Comparison of ENCODE assay signal across 1 cellular context in the genomic region with DNA sequence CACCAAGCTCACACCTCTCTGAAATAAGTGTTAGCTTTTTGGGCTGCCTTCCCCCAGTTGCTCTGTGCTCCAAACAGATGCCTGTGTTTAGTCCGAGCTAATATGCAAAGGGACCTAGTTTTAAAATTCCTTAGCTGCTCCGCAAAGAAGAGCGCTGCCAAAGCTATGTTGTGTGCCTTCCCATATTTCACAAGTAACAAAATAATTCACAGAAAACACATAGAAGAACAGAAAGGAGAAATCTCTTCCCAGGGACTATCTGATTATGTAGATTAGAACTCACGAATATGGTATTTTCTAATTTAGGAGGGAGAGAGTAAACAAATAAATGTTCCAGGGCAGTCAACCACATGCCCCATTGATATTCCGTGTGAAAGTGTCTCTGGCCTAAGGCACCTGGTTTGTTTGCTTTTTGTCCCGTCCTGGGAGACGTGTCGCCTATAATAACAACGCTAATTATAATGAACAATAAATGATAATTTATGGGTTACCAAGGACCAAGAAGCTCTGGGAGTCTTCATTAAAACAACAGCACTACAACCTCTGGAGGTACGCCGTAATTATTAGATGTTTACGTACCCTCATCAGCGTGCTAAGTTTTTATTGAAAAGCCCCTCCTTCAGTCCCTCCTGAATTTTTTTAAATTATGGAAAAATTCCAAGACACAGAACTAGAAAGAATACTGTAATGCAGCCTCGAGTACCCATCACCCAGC.
TF ChIP-seq lines count a peak whose summit lies in the region.

No MANE protein-coding gene starts in this region.

TF ChIP-seq in HepG2, 621 proteins besides CTCF, POLR2A, EP300 and RAD21 (continued from another document):
- no peak for TF ChIP-seq ZBTB44 (CRISPR knock-in tag; IDR thresholded peaks at IDR 0.05)
- TF ChIP-seq, protein P1, sequence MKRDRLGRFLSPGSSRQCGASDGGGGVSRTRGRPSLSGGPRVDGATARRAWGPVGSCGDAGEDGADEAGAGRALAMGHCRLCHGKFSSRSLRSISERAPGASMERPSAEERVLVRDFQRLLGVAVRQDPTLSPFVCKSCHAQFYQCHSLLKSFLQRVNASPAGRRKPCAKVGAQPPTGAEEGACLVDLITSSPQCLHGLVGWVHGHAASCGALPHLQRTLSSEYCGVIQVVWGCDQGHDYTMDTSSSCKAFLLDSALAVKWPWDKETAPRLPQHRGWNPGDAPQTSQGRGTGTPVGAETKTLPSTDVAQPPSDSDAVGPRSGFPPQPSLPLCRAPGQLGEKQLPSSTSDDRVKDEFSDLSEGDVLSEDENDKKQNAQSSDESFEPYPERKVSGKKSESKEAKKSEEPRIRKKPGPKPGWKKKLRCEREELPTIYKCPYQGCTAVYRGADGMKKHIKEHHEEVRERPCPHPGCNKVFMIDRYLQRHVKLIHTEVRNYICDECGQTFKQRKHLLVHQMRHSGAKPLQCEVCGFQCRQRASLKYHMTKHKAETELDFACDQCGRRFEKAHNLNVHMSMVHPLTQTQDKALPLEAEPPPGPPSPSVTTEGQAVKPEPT (CRISPR knock-in tag; IDR thresholded peaks at IDR 0.05; ENCODE audit: low read depth), result no peak
- no peak for TF ChIP-seq SPEN (CRISPR knock-in tag; IDR thresholded peaks at IDR 0.05; ENCODE audit: low read depth)
- TF ChIP-seq HHEX (CRISPR knock-in tag; IDR thresholded peaks at IDR 0.05), result no peak
- no peak for TF ChIP-seq DPF2 (CRISPR knock-in tag; IDR thresholded peaks at IDR 0.05; ENCODE audit: borderline replicate concordance, low read depth)
- no peak for TF ChIP-seq SIX1 (CRISPR knock-in tag; IDR thresholded peaks at IDR 0.05; ENCODE audit: borderline replicate concordance)
- no peak for TF ChIP-seq ZNF101 (CRISPR knock-in tag; IDR thresholded peaks at IDR 0.05; ENCODE audit: borderline replicate concordance, low read depth)
- TF ChIP-seq, protein P2, sequence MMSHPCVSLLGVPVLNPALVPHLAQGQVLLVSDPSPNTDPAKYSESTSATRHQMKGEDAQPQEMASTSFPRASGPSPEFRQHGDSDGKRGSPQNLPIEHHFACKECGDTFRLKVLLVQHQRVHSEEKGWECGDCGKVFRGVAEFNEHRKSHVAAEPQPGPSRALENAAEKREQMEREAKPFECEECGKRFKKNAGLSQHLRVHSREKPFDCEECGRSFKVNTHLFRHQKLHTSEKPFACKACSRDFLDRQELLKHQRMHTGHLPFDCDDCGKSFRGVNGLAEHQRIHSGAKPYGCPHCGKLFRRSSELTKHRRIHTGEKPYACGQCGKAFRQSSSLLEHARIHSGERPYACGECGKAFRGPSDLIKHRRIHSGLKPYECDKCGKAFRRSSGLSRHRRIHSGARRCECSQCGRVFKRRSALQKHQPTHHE (CRISPR knock-in tag; IDR thresholded peaks at IDR 0.05; ENCODE audit: borderline replicate concordance), result no peak
- TF ChIP-seq ZBTB38 (CRISPR knock-in tag; IDR thresholded peaks at IDR 0.05), result no peak
- peak; percentile 4 for TF ChIP-seq ZEB1 (IDR thresholded peaks at IDR 0.05; ENCODE audit: insufficient replicate concordance, low read depth)
- peak; percentile 78; the same call in 1 of the 2 replicates for TF ChIP-seq GZF1 (CRISPR knock-in tag; IDR thresholded peaks at IDR 0.05)
